ENCODE assay signal across 8 cellular contexts in genomic region chr21:15826147-15826780, GRCh38.
A peak's percentile ranks its signal among the peaks of the same experiment; 100 is the strongest.
DNase-seq lines count a peak whose midpoint lies in the region; ATAC-seq and TF ChIP-seq lines count a peak whose summit lies in the region.

No MANE protein-coding gene starts in this region.

- BruUV-seq in A673 (replicated peaks; lab: Mats Ljungman, UMichigan): no TSS peak

- no peaks in the 10 kb centered on the region for H3F3A ChIP-seq in OCI-LY1 (ENCODE audit: insufficient read depth, low read length)

- no peak overlapping the region for H3K9ac ChIP-seq in OCI-LY1 (ENCODE audit: low read length)

- H3K36me3 ChIP-seq in A673 (ENCODE audit: insufficient read depth, low read length, poor library complexity, severe bottlenecking) (peaks cover 17% of the 10 kb centered on the region), OCI-LY1 (ENCODE audit: insufficient read depth, low read length) (peaks cover 38% of the 10 kb centered on the region; the same call in 1 of the 2 replicates), lung (ENCODE audit: control insufficient read depth in 2 of 2, insufficient read depth in 2 of 2, low read length in 2 of 2) (peaks cover 0 to 2% of the 10 kb centered on the region in 2 donors)

- H3K27ac ChIP-seq in A673 (ENCODE audit: low read depth, low read length, poor library complexity, severe bottlenecking): no peak overlapping the region
- no peak overlapping the region for H3K27ac ChIP-seq in OCI-LY1 (ENCODE audit: low read depth, low read length, poor library complexity, severe bottlenecking)
- H3K27ac ChIP-seq in lung (ENCODE audit: low read depth in 1 of 2, low read length in 1 of 2): no peak overlapping the region

- DNase-seq in A673 (ENCODE audit: low spot score): peak; percentile 60
- peak; percentile 11 for DNase-seq in ELF-1 (ENCODE audit: low read depth, low spot score)
- peak; percentile 83 for DNase-seq in choroid plexus epithelial cell (ENCODE audit: low read depth)
- no peak for DNase-seq in lung (ENCODE audit: low spot score)
- DNase-seq in NCI-H2196 (lab: John Stamatoyannopoulos, UW; ENCODE audit: unreplicated experiment): no peak

- H3K4me2 ChIP-seq in OCI-LY1 (ENCODE audit: low read length): no peak overlapping the region

- 47 to 57% methylated on average over 5 of the region's 5 CpGs for WGBS in lung, 2 donors

- no peak overlapping the region for H2AFZ ChIP-seq in OCI-LY1 (ENCODE audit: low read length)

- intact Hi-C loops in A673 (cut with micrococcal nuclease; ENCODE audit: unreplicated experiment): loop anchor here (10.0 kb wide), 1 partner anchor 191 kb away; no protein-coding TSS in a partner anchor

- ATAC-seq in HG02588 (IDR thresholded peaks at IDR 0.05; ENCODE audit: unreplicated experiment): peak; percentile 63
- no peak for ATAC-seq in lung (ENCODE audit: insufficient read depth, low FRiP score)
- no peak for ATAC-seq in HG03565 (IDR thresholded peaks at IDR 0.05; ENCODE audit: unreplicated experiment)

- no peaks in the 10 kb centered on the region for H4K20me1 ChIP-seq in OCI-LY1 (ENCODE audit: insufficient read depth, low read length)

- H3K27me3 ChIP-seq in A673 (replicated peaks; ENCODE audit: insufficient read depth, low read depth, low read length, poor library complexity) (no peaks in the 10 kb centered on the region), OCI-LY1 (ENCODE audit: insufficient read depth, low read length) (no peaks in the 10 kb centered on the region), lung (ENCODE audit: control insufficient read depth, insufficient read depth) (no peaks in the 10 kb centered on the region)

- H3K4me1 ChIP-seq in A673 (ENCODE audit: insufficient read depth, low read length, poor library complexity, severe bottlenecking) (peaks cover 13% of the 10 kb centered on the region), OCI-LY1 (ENCODE audit: insufficient read depth, low read length, severe bottlenecking) (peaks cover 10% of the 10 kb centered on the region), lung (ENCODE audit: control insufficient read depth in 2 of 2, insufficient read depth in 2 of 2, low read length in 2 of 2) (peaks cover 2% of the 10 kb centered on the region in 2 donors)

- H3K4me3 ChIP-seq in A673 (ENCODE audit: low read depth, low read length, poor library complexity, severe bottlenecking) (no peak overlapping the region), OCI-LY1 (ENCODE audit: low read depth, low read length, poor library complexity, severe bottlenecking) (no peak overlapping the region), choroid plexus epithelial cell (ENCODE audit: low read depth, low read length) (no peak overlapping the region), lung (no peak overlapping the region)

- CTCF ChIA-PET in A673 (lab: Charles Lee): no interaction called here

- no peaks in the 10 kb centered on the region for H3K79me2 ChIP-seq in OCI-LY1 (ENCODE audit: insufficient read depth, low read length)

- POLR2A ChIA-PET in A673 (lab: Charles Lee; ENCODE audit: low non-redundant PET): no interaction called here

- TF ChIP-seq CTCF in A673 (conservative IDR thresholded peaks at IDR 0.05; ENCODE audit: low read depth, low read length): peak; percentile 65
- peak; percentile 73 for TF ChIP-seq CTCF in OCI-LY1 (IDR thresholded peaks at IDR 0.05; ENCODE audit: low read length)
- TF ChIP-seq CTCF in choroid plexus epithelial cell (conservative IDR thresholded peaks at IDR 0.05; ENCODE audit: low read depth, low read length): peak; percentile 75
- TF ChIP-seq CTCF in lung (IDR thresholded peaks at IDR 0.05; ENCODE audit: control extremely low read depth, extremely low read depth): peak; percentile 34

- no peaks in the 10 kb centered on the region for H3K9me2 ChIP-seq in OCI-LY1 (ENCODE audit: low read depth, low read length)

- H3K9me3 ChIP-seq in A673 (ENCODE audit: low read depth, low read length, poor library complexity, severe bottlenecking) (no peaks in the 10 kb centered on the region), OCI-LY1 (ENCODE audit: low read length) (no peaks in the 10 kb centered on the region), lung (ENCODE audit: control insufficient read depth in 2 of 2, insufficient read depth in 1 of 2, low read length in 1 of 2) (no peaks in the 10 kb centered on the region)

Comparison
In these comparisons a context has a peak if more than half of its experiments do, and no peak if none do; other contexts are left out.
1. DNase-seq: peak in A673 (single experiment), ELF-1 (single experiment) and choroid plexus epithelial cell (single experiment); none in lung (single experiment) and NCI-H2196 (single experiment).
2. Peak in every context shown above with its lines, with median percentiles within 50 percentile points of each other: CTCF ChIP-seq.